In the genomic region with DNA sequence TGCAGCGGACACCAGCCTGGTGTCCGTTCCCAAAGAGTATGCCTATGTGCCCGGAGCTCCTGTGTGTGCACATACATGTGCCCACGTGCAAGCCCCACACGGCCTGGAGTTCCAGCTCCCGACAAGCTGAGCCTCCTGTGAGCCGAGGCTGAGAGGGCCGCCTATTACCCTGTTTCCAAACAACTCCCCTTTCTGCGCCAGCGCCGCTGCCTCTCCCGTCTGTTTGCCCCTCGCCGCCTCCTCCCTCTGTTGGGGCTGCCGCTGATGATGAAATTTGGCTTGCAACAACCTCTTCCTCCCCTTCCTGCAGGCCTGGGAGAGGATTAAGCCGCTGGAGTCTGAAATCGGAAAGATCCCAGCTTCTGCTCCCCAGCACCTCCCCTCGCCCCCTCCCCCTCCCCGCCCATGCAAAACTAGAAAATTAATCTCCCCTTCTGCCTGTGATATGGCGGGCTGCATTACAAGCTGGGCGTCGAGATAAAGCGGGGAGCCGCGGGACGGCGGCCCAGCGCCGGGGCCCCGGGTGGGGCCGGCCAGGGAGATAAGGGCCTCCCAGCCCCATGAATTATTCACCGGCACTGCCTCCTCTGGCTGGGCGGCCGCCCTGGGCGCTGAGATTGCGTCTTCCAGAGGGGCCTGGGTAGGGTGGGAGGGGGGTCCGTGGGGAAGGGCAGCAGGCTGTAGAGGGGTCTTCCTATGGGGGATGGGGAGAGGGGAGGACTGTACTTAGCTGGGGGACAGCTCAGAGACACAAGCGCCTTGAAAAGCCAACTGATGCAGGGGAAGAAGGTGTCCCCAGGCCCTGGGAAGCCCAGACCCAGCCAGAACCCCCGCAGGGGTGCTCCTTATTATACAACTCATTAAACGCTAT, we compare ENCODE assay signal across 8 cellular contexts. TPM values are rescaled to one million over a fixed set of nuclear protein-coding genes. Genes with fewer than 3 reads are reported as not detected.
DNase-seq lines count a peak whose midpoint lies in the region; ATAC-seq, FAIRE-seq and TF ChIP-seq lines count a peak whose summit lies in the region.

No MANE protein-coding gene starts in this region.

- H3K4me3 ChIP-seq in esophagus (ENCODE audit: low read depth in 1 of 2, low read length in 2 of 2): peak overlapping the region; percentile 1 to 14

- ATAC-seq in natural killer cell treated with Interleukin-12 subunit alpha and Interleukin-12 subunit beta and Interleukin-15 and Interleukin-18, amount 100 ng/mL, for 72 hours: peak; percentile 28 to 32
- no peak for ATAC-seq in HG02678 (IDR thresholded peaks at IDR 0.05; ENCODE audit: unreplicated experiment)

- H3K27ac ChIP-seq in esophagus (ENCODE audit: low read depth in 2 of 2, low read length in 1 of 2): peak overlapping the region in 1 of 2 donors; percentile 5

- H3K36me3 Mint-ChIP-seq in natural killer cell treated with Interleukin-12 subunit alpha and Interleukin-12 subunit beta and Interleukin-15 and Interleukin-18, amount 100 ng/mL, for 72 hours: no peaks in the 10 kb centered on the region

- H3K9me3 ChIP-seq in esophagus (ENCODE audit: control insufficient read depth in 2 of 2, insufficient read depth in 1 of 2, low read depth in 1 of 2, low read length in 1 of 2): no peaks in the 10 kb centered on the region

- peak; percentile 77 for DNase-seq in AG20443 (ENCODE audit: low spot score)
- peak; percentile 83 to 92 for DNase-seq in NCI-H524 (lab: John Stamatoyannopoulos, UW)
- no peak for DNase-seq in natural killer cell treated with Interleukin-12 subunit alpha and Interleukin-12 subunit beta and Interleukin-15 and Interleukin-18, amount 100 ng/mL, for 72 hours (ENCODE audit: low spot score)
- no peak for DNase-seq in kidney glomerular epithelial cell (lab: John Stamatoyannopoulos, UW)
- no peak for DNase-seq in stimulated activated CD4-positive, alpha-beta T cell treated with anti-CD3 and anti-CD28 coated beads, Interleukin-2, amount 100 ng/mL, for 24 hours
- no peak for DNase-seq in GM12892 (ENCODE audit: insufficient read length)

- no peak overlapping the region for H3K27ac Mint-ChIP-seq in natural killer cell treated with Interleukin-12 subunit alpha and Interleukin-12 subunit beta and Interleukin-15 and Interleukin-18, amount 100 ng/mL, for 72 hours

- no peaks in the 10 kb centered on the region for H3K4me1 ChIP-seq in esophagus (ENCODE audit: control insufficient read depth in 2 of 2, insufficient read depth in 2 of 2, low read length in 1 of 2)

- TF ChIP-seq POLR2A in GM12892 (IDR thresholded peaks at IDR 0.05; ENCODE audit: low read depth, low read length): no peak

- peaks cover 27 to 44% of the 10 kb centered on the region in 2 donors for H3K27me3 Mint-ChIP-seq in natural killer cell treated with Interleukin-12 subunit alpha and Interleukin-12 subunit beta and Interleukin-15 and Interleukin-18, amount 100 ng/mL, for 72 hours

- 11 to 14% methylated on average over 40 of the region's 40 CpGs for WGBS in esophagus, 2 donors

- no peaks in the 10 kb centered on the region for H3K27me3 ChIP-seq in esophagus (ENCODE audit: control insufficient read depth in 1 of 2, insufficient read depth in 2 of 2, low read length in 2 of 2)

- no peaks in the 10 kb centered on the region for H3K9me3 Mint-ChIP-seq in natural killer cell treated with Interleukin-12 subunit alpha and Interleukin-12 subunit beta and Interleukin-15 and Interleukin-18, amount 100 ng/mL, for 72 hours

- no peak overlapping the region for H3K4me3 Mint-ChIP-seq in natural killer cell treated with Interleukin-12 subunit alpha and Interleukin-12 subunit beta and Interleukin-15 and Interleukin-18, amount 100 ng/mL, for 72 hours

- H3K4me1 Mint-ChIP-seq in natural killer cell treated with Interleukin-12 subunit alpha and Interleukin-12 subunit beta and Interleukin-15 and Interleukin-18, amount 100 ng/mL, for 72 hours (ENCODE audit: low read depth in 2 of 2): peaks cover under 1 to 6% of the 10 kb centered on the region in 2 donors

- FAIRE-seq in GM12892 (lab: Jason Lieb, UNC): no peak

- H3K36me3 ChIP-seq in esophagus (ENCODE audit: control insufficient read depth in 2 of 2, insufficient read depth in 2 of 2, low read length in 1 of 2): no peaks in the 10 kb centered on the region

RNA-seq across cellular contexts. Expression of a gene that starts 6.8 kb away (rescaled TPM):
- polyA plus RNA-seq in esophagus: 1 to 10 TPM; 1.4 to 2.1 TPM
- total RNA-seq in natural killer cell treated with Interleukin-12 subunit alpha and Interleukin-12 subunit beta and Interleukin-15 and Interleukin-18, amount 100 ng/mL, for 72 hours: under 1 TPM in 1 of 2 donors, not detected in 1; 0.17 TPM
- polyA plus RNA-seq in GM12892 (2012; ENCODE audit: missing spikeins): 0.51 TPM

RNA-seq across cellular contexts. Expression of a gene that starts 25.4 kb away (rescaled TPM):
- polyA plus RNA-seq in esophagus: 10 to 100 TPM in 1 of 2 donors, 1 to 10 TPM in 1; 6.0 to 16.8 TPM
- total RNA-seq in natural killer cell treated with Interleukin-12 subunit alpha and Interleukin-12 subunit beta and Interleukin-15 and Interleukin-18, amount 100 ng/mL, for 72 hours: 100 to 1,000 TPM in 1 of 2 donors, 10 to 100 TPM in 1; 72.2 to 107 TPM
- 41.6 TPM for polyA plus RNA-seq in GM12892 (2012; ENCODE audit: missing spikeins)

RNA-seq across cellular contexts. Expression of a gene that starts 34.5 kb away (rescaled TPM):
- 10 to 100 TPM in 1 of 2 donors, 1 to 10 TPM in 1; 9.8 to 17.8 TPM for polyA plus RNA-seq in esophagus
- 100 to 1,000 TPM in 1 of 2 donors, 10 to 100 TPM in 1; 69.5 to 112 TPM for total RNA-seq in natural killer cell treated with Interleukin-12 subunit alpha and Interleukin-12 subunit beta and Interleukin-15 and Interleukin-18, amount 100 ng/mL, for 72 hours
- 43.4 TPM for polyA plus RNA-seq in GM12892 (2012; ENCODE audit: missing spikeins)

RNA-seq across cellular contexts. Expression of a gene that starts 53.2 kb away (rescaled TPM):
- polyA plus RNA-seq in esophagus: under 1 TPM; 0.29 to 0.32 TPM
- total RNA-seq in natural killer cell treated with Interleukin-12 subunit alpha and Interleukin-12 subunit beta and Interleukin-15 and Interleukin-18, amount 100 ng/mL, for 72 hours: under 1 TPM; 0.36 TPM
- polyA plus RNA-seq in GM12892 (2012; ENCODE audit: missing spikeins): 1.1 TPM

Comparison
In these comparisons a context has a peak if more than half of its experiments do, and no peak if none do; other contexts are left out.
1. DNase-seq: peak in AG20443 (single experiment) and NCI-H524 (2 of 2); none in natural killer cell treated with Interleukin-12 subunit alpha and Interleukin-12 subunit beta and Interleukin-15 and Interleukin-18, amount 100 ng/mL, for 72 hours (single experiment), kidney glomerular epithelial cell (single experiment), stimulated activated CD4-positive, alpha-beta T cell treated with anti-CD3 and anti-CD28 coated beads, Interleukin-2, amount 100 ng/mL, for 24 hours (0 of 2) and GM12892 (single experiment).